8 cellular contexts compared by ENCODE assay signal in the genomic region with DNA sequence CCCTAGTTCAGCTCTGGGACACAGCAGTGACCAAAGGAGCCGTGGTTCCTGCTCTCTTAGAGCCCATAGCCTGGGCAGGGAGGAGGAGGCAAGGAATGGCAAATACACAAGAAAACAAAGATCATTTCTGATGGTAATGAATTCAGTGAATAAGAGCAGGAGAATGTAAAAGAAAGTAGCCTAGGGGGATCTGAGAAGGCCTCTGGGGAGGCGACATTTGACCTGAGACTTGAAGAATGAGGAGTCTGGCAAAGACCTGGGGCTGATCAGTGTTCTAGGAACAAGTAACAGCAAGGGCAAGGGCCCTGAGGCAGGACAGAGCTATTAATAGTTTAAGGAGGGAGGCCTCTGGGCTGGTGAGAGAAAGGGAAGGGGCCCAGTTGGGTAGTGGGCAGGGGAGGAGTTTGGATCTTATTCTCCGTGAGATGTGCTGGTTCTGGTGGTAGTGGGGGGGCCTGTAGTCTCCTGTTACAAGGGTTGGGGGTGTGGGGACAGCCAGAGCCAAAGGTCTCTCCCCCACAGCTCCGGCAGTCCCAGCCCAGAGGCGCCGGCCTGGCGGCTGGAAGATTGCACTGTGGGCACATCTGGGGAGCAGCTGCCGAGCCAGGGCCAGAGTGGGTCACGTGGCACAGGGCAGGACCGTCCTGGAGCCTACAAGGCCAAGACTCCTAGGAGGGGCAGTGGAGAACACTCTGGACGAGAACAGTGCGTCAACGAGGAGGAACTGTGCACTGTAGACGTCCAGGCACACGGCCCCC. TPM values are rescaled to one million over a fixed set of nuclear protein-coding genes. Genes with fewer than 3 reads are reported as not detected.
DNase-seq lines count a peak whose midpoint lies in the region; ATAC-seq and TF ChIP-seq lines count a peak whose summit lies in the region.

No MANE protein-coding gene starts in this region.

- H3K9me3 ChIP-seq in RWPE2 (ENCODE audit: severe bottlenecking) = no peaks in the 10 kb centered on the region

- H3K27ac Mint-ChIP-seq in osteocyte (ENCODE audit: unreplicated experiment) = peak overlapping the region; percentile 90

- TF ChIP-seq CTCF in RWPE2 (IDR thresholded peaks at IDR 0.05; ENCODE audit: poor library complexity, severe bottlenecking) (no peak), osteocyte (IDR thresholded peaks at IDR 0.05) (no peak)

- H3K9me3 Mint-ChIP-seq in osteocyte (ENCODE audit: unreplicated experiment) = no peaks in the 10 kb centered on the region

- no peak overlapping the region for H3K4me3 Mint-ChIP-seq in osteocyte (ENCODE audit: unreplicated experiment)

- H3K4me1 ChIP-seq in RWPE2 (ENCODE audit: insufficient read depth, poor library complexity, severe bottlenecking) = peaks cover 33% of the 10 kb centered on the region

- H3K27ac ChIP-seq in RWPE2 (ENCODE audit: poor library complexity, severe bottlenecking) = peak overlapping the region; percentile 80

- no peaks in the 10 kb centered on the region for H3K27me3 Mint-ChIP-seq in osteocyte (ENCODE audit: unreplicated experiment)

- H3K36me3 Mint-ChIP-seq in osteocyte (ENCODE audit: unreplicated experiment) = no peaks in the 10 kb centered on the region

- peaks cover 39% of the 10 kb centered on the region for H3K4me1 Mint-ChIP-seq in osteocyte (ENCODE audit: unreplicated experiment)

- H3K36me3 ChIP-seq in RWPE2 (ENCODE audit: low read depth) = no peaks in the 10 kb centered on the region

- ATAC-seq in RWPE2 (ENCODE audit: low read depth) (peak; percentile 26), HG03469 (IDR thresholded peaks at IDR 0.05; ENCODE audit: unreplicated experiment) (no peak)

- peak; percentile 32 for DNase-seq in DMS114 treated with DMSO at 0.1 percent for 48 hours (lab: John Stamatoyannopoulos, UW; ENCODE audit: unreplicated experiment)
- DNase-seq in RWPE2 (ENCODE audit: low spot score) = peak; percentile 94
- DNase-seq in fibroblast of peridontal ligament (ENCODE audit: extremely low read depth) = peak; percentile 91
- DNase-seq in osteocyte (ENCODE audit: extremely low spot score, unreplicated experiment) = peak; percentile 95
- DNase-seq in HuH-7 (ENCODE audit: low spot score) = no peak
- DNase-seq in central memory CD4-positive, alpha-beta T cell = no peak
- no peak for DNase-seq in cerebellar nuclear complex (lab: John Stamatoyannopoulos, UW)

- H3K4me3 ChIP-seq in RWPE2 (ENCODE audit: severe bottlenecking) = no peak overlapping the region

- H3K27me3 ChIP-seq in RWPE2 (ENCODE audit: insufficient read depth, poor library complexity, severe bottlenecking) = no peaks in the 10 kb centered on the region

RNA-seq across cellular contexts. Expression of a gene that starts 9.3 kb away (rescaled TPM):
- 8.2 TPM in 2 replicates for total RNA-seq in osteocyte

RNA-seq across cellular contexts. Expression of a gene that starts 41.9 kb away (rescaled TPM):
- total RNA-seq in osteocyte = not detected in 2 replicates

Comparison
In these comparisons a context has a peak if more than half of its experiments do, and no peak if none do; other contexts are left out.
1. DNase-seq: peak in DMS114 treated with DMSO at 0.1 percent for 48 hours (single experiment), RWPE2 (single experiment), fibroblast of peridontal ligament (single experiment) and osteocyte (single experiment); none in HuH-7 (single experiment), central memory CD4-positive, alpha-beta T cell (single experiment) and cerebellar nuclear complex (0 of 2).